ENCODE assay signal across 1 cellular context in the genomic region with DNA sequence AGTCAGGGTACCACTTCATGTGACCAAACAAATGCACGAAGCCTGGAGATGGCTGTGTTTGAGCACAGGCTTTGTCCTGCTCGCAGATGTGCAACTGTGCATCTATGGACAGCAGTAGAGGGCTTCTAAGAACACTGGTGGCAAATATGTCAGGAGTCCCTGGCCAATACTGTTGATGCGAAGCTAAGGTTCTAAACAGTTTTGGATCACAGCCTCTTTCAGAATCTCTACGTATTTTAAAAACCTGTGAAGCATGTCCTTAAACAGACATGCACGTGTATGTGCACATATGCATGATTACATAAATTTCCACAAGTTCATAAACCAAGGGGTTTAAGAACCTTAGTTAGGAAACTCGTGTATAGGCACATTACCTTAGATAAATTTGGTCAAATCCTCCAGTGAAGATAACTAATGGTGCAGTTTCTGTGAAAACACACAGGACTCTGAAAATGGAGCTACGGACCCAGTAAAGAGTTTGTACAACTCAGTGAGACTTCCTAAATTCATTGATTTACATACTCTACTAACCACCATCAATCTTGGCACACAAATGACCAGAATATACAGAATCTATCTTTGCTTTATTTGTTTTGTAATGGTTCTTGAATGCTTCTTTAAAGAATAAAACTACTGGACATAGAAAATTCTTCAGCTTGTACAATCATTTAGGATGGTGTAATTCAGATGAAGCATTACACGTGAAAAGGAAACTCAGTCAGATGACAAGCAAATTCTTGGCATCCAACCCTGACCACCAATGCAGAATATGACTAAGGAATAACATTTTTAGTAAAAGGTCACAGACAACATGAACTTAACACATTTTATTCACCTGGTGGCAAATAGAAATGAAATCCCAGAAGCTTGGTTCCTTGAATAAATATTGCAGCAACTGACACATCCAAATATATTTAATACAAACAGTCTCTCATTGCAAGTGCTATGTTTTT.
TF ChIP-seq lines count a peak whose summit lies in the region.

No MANE protein-coding gene starts in this region.

TF ChIP-seq in SK-N-SH, 30 proteins besides CTCF, POLR2A, EP300 and RAD21 (continued from another document):
- no peak; the same call in 1 of the 2 replicates for TF ChIP-seq PBX3 (IDR thresholded peaks at IDR 0.05)
- 0 out of 2 replicates have a peak, but pooled peaks have one; percentile 37 for TF ChIP-seq MAX (IDR thresholded peaks at IDR 0.05; ENCODE audit: low read depth)
- TF ChIP-seq JUND (IDR thresholded peaks at IDR 0.05), result 0 out of 2 replicates have a peak, but pooled peaks have one; percentile 8
- TF ChIP-seq TCF12 (IDR thresholded peaks at IDR 0.05), result peak; percentile 53
- TF ChIP-seq ELF1 (IDR thresholded peaks at IDR 0.05), result no peak
- no peak for TF ChIP-seq GATA2 (CRISPR knock-in tag; IDR thresholded peaks at IDR 0.05)
- no peak for TF ChIP-seq USF1 (IDR thresholded peaks at IDR 0.05; ENCODE audit: borderline replicate concordance, low read depth)
- peak; percentile 37; the same call in 1 of the 2 replicates for TF ChIP-seq FOSL2 (IDR thresholded peaks at IDR 0.05; ENCODE audit: borderline replicate concordance, low read depth)
- no peak for TF ChIP-seq NRF1 (IDR thresholded peaks at IDR 0.05; ENCODE audit: low read depth, low read length)
- TF ChIP-seq YY1 (IDR thresholded peaks at IDR 0.05; ENCODE audit: low read depth), result no peak
- TF ChIP-seq TAF1 (IDR thresholded peaks at IDR 0.05; ENCODE audit: borderline replicate concordance, low read depth, low read length), result no peak
- peak; percentile 86 for TF ChIP-seq NFIC (IDR thresholded peaks at IDR 0.05; ENCODE audit: borderline replicate concordance)
- TF ChIP-seq MEF2A (IDR thresholded peaks at IDR 0.05; ENCODE audit: borderline replicate concordance, low read depth), result peak; percentile 59; the same call in 1 of the 2 replicates
- TF ChIP-seq USF2 (IDR thresholded peaks at IDR 0.05; ENCODE audit: borderline replicate concordance, low read depth, low read length), result no peak
- no peak for TF ChIP-seq EZH2phosphoT487 (IDR thresholded peaks at IDR 0.05; ENCODE audit: borderline replicate concordance, low read depth)
- TF ChIP-seq, protein P1, sequence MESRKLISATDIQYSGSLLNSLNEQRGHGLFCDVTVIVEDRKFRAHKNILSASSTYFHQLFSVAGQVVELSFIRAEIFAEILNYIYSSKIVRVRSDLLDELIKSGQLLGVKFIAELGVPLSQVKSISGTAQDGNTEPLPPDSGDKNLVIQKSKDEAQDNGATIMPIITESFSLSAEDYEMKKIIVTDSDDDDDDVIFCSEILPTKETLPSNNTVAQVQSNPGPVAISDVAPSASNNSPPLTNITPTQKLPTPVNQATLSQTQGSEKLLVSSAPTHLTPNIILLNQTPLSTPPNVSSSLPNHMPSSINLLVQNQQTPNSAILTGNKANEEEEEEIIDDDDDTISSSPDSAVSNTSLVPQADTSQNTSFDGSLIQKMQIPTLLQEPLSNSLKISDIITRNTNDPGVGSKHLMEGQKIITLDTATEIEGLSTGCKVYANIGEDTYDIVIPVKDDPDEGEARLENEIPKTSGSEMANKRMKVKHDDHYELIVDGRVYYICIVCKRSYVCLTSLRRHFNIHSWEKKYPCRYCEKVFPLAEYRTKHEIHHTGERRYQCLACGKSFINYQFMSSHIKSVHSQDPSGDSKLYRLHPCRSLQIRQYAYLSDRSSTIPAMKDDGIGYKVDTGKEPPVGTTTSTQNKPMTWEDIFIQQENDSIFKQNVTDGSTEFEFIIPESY (IDR thresholded peaks at IDR 0.05; ENCODE audit: borderline replicate concordance, low read depth), result no peak
- no peak for TF ChIP-seq CHD2 (IDR thresholded peaks at IDR 0.05; ENCODE audit: low read length, partially characterized antibody)
- TF ChIP-seq, protein P2, sequence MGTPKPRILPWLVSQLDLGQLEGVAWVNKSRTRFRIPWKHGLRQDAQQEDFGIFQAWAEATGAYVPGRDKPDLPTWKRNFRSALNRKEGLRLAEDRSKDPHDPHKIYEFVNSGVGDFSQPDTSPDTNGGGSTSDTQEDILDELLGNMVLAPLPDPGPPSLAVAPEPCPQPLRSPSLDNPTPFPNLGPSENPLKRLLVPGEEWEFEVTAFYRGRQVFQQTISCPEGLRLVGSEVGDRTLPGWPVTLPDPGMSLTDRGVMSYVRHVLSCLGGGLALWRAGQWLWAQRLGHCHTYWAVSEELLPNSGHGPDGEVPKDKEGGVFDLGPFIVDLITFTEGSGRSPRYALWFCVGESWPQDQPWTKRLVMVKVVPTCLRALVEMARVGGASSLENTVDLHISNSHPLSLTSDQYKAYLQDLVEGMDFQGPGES (IDR thresholded peaks at IDR 0.05; ENCODE audit: low read depth, low read length), result no peak
- TF ChIP-seq RCOR1 (IDR thresholded peaks at IDR 0.05; ENCODE audit: low read length), result no peak
- no peak for TF ChIP-seq SIN3A (IDR thresholded peaks at IDR 0.05; ENCODE audit: borderline replicate concordance, low read depth, low read length)
- no peak; the same call in 1 of the 2 replicates for TF ChIP-seq TEAD4 (IDR thresholded peaks at IDR 0.05; ENCODE audit: borderline replicate concordance, insufficient read depth)
- TF ChIP-seq SMC3 (IDR thresholded peaks at IDR 0.05; ENCODE audit: low read depth, low read length), result no peak
- peak; percentile 29; the same call in 1 of the 2 replicates for TF ChIP-seq POLR2AphosphoS5 (IDR thresholded peaks at IDR 0.05; ENCODE audit: low read depth, low read length)
- TF ChIP-seq MXI1 (IDR thresholded peaks at IDR 0.05; ENCODE audit: low read depth, low read length), result no peak
- TF ChIP-seq GABPA (IDR thresholded peaks at IDR 0.05; ENCODE audit: low read depth), result no peak
- TF ChIP-seq FOXM1 (IDR thresholded peaks at IDR 0.05; ENCODE audit: low read depth), result 0 out of 2 replicates have a peak, but pooled peaks have one; percentile 10
- TF ChIP-seq RXRA (IDR thresholded peaks at IDR 0.05; ENCODE audit: borderline replicate concordance, low read depth), result peak; percentile 58; the same call in 1 of the 2 replicates
TF ChIP-seq in SK-N-SH: peak in this region for 9.
